Comparison of ENCODE assay signal across 25 cellular contexts in the genomic region with DNA sequence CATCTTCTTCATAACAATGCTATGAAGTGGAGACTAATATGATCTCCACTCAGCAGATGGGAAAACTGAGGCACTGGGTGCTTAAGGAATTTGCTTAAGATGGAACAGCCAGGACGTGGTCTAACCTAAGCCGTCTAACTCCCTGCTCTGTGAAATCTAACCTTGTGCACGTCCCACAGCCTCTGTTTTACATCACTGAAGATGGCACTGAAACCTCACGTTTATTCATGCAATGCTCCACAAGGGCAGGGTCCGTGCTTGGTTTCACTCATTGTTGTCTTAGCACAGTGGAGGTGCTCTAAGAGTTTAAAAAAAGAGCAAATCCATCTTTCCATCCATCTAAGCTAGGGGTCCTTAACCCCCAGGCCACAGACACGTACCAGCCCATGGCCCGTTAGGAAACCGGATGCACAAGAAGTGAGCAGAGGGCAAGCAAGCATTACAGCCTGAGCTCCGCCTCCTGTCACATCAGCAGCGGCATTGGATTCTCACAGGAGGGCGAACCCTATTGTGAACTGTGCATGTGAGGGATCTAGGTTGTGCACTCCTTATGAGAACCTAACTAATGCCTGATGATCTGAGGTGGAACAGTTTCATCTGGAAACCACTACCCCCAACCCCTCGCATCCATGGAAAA.
A peak's percentile ranks its signal among the peaks of the same experiment; 100 is the strongest.
DNase-seq lines count a peak whose midpoint lies in the region; ATAC-seq and TF ChIP-seq lines count a peak whose summit lies in the region.
"Had no signal": no experiment of that assay in that cellular context is flagged by ENCODE, and none has a peak within 500 bp of the region (broad histone marks: within the 10 kb centered on the region; RNA-seq: fewer than 3 reads in every experiment).

No MANE protein-coding gene starts in this region.

- POLR2A ChIA-PET in activated CD4-positive, alpha-beta T cell treated with anti-CD3 and anti-CD28 coated beads for 36 hours (lab: Charles Lee) = no interaction called here
- POLR2A ChIA-PET in CD4-positive, alpha-beta memory T cell (lab: Charles Lee; ENCODE audit: partially characterized antibody) = interaction anchor here (1.2 to 1.9 kb wide), 2 partner anchors 11 to 335 kb away, joined by 3 to 7 read pairs; no protein-coding TSS in a partner anchor
- POLR2A ChIA-PET in activated B cell treated with CpG ODN at 0.5 μM for 24 hours (lab: Charles Lee) = interaction anchor here (0.6 to 1.5 kb wide), 4 partner anchors 9 to 33 kb away, joined by 3 to 4 read pairs (median 4); no protein-coding TSS in a partner anchor
- POLR2A ChIA-PET in naive thymus-derived CD4-positive, alpha-beta T cell (lab: Charles Lee) = interaction anchor here (1.0 to 1.8 kb wide), 8 partner anchors 10 to 42 kb away, joined by 3 to 9 read pairs (median 4); no protein-coding TSS in a partner anchor

- intact Hi-C loops in activated CD4-positive, alpha-beta T cell treated with anti-CD3 and anti-CD28 coated beads for 36 hours (cut with DNase I, micrococcal nuclease) = no loop called here
- intact Hi-C loops in CD4-positive, alpha-beta memory T cell (cut with micrococcal nuclease) = no loop called here
- intact Hi-C loops in activated B cell treated with CpG ODN at 0.5 μM for 24 hours (cut with micrococcal nuclease) = no loop called here
- intact Hi-C loops in naive thymus-derived CD4-positive, alpha-beta T cell (cut with micrococcal nuclease) = loop anchor here in 1 of 2 donors (1.0 kb wide), 1 partner anchor 7 kb away; no protein-coding TSS in a partner anchor

- no peaks in the 10 kb centered on the region for H3K27me3 Mint-ChIP-seq in activated CD4-positive, alpha-beta T cell treated with anti-CD3 and anti-CD28 coated beads for 36 hours
- no peaks in the 10 kb centered on the region for H3K27me3 Mint-ChIP-seq in CD4-positive, alpha-beta memory T cell
- no peaks in the 10 kb centered on the region for H3K27me3 Mint-ChIP-seq in activated B cell treated with CpG ODN at 0.5 μM for 24 hours
- H3K27me3 Mint-ChIP-seq in naive thymus-derived CD4-positive, alpha-beta T cell = no peaks in the 10 kb centered on the region
- H3K27me3 Mint-ChIP-seq: activated CD4-positive, alpha-beta T cell treated with anti-CD3 and anti-CD28 coated beads, Interleukin-2, amount 10 ng/mL, durations not matched to agents 7 days and 5 days; activated CD8-positive, alpha-beta memory T cell treated with anti-CD3 and anti-CD28 coated beads, Interleukin-2, amount 10 ng/mL, durations not matched to agents 7 days and 5 days; central memory CD8-positive, alpha-beta T cell had no signal

- H3K27ac Mint-ChIP-seq in activated CD4-positive, alpha-beta T cell treated with anti-CD3 and anti-CD28 coated beads for 36 hours = peak overlapping the region; percentile 28
- peak overlapping the region in 5 of 7 donors; percentile 23 to 83 (median 49) for H3K27ac Mint-ChIP-seq in CD4-positive, alpha-beta memory T cell
- H3K27ac Mint-ChIP-seq in activated B cell treated with CpG ODN at 0.5 μM for 24 hours = peak overlapping the region; percentile 76
- peak overlapping the region in 8 of 9 donors; percentile 84 to 99 (median 92) for H3K27ac Mint-ChIP-seq in naive thymus-derived CD4-positive, alpha-beta T cell
- H3K27ac Mint-ChIP-seq: activated CD8-positive, alpha-beta memory T cell treated with anti-CD3 and anti-CD28 coated beads, Interleukin-2, amount 10 ng/mL, durations not matched to agents 7 days and 5 days; T-helper 1 cell treated with Interleukin-12 subunit alpha and Interleukin-12 subunit beta and Interleukin-4 antibody, amounts not matched to agents 30 μg/mL and 1 μg/mL, for 36 hours had no signal

- H3K9me3 ChIP-seq in CD4-positive, alpha-beta memory T cell (ENCODE audit: control insufficient read depth in 1 of 2, low read length in 2 of 2) = no peaks in the 10 kb centered on the region
- no peaks in the 10 kb centered on the region for H3K9me3 ChIP-seq in naive thymus-derived CD4-positive, alpha-beta T cell (ENCODE audit: control insufficient read depth in 2 of 3, low read length in 3 of 3)
- H3K9me3 ChIP-seq: psoas muscle, sigmoid colon, thyroid gland had no signal

- H3K4me1 ChIP-seq in CD4-positive, alpha-beta memory T cell (ENCODE audit: insufficient read depth, low read length) = peaks cover 39% of the 10 kb centered on the region
- H3K4me1 ChIP-seq in naive thymus-derived CD4-positive, alpha-beta T cell (ENCODE audit: control insufficient read depth in 2 of 2, insufficient read depth in 2 of 2, low read length in 2 of 2) = peaks cover 5 to 44% of the 10 kb centered on the region in 2 donors

- H3K27ac ChIP-seq in CD4-positive, alpha-beta memory T cell (ENCODE audit: low read depth, low read length) = no peak overlapping the region
- H3K27ac ChIP-seq in naive thymus-derived CD4-positive, alpha-beta T cell (ENCODE audit: low read depth, low read length) = peak overlapping the region; percentile 9
- H3K27ac ChIP-seq: hepatocyte, psoas muscle, sigmoid colon, thyroid gland had no signal

- no peak for DNase-seq in activated CD4-positive, alpha-beta T cell treated with anti-CD3 and anti-CD28 coated beads for 36 hours
- no peak for DNase-seq in activated CD4-positive, alpha-beta T cell treated with anti-CD3 and anti-CD28 coated beads for 4 hours
- no peak for DNase-seq in CD4-positive, alpha-beta memory T cell
- DNase-seq in activated B cell treated with CpG ODN at 0.5 μM for 24 hours (no peak), COLO829 (ENCODE audit: low spot score) (no peak)
- DNase-seq in naive thymus-derived CD4-positive, alpha-beta T cell = no peak
- no peak for DNase-seq in stimulated activated CD4-positive, alpha-beta T cell treated with anti-CD3 and anti-CD28 coated beads, Interleukin-2, amount 100 ng/mL, for 24 hours
- DNase-seq: activated CD4-positive, alpha-beta T cell treated with anti-CD3 and anti-CD28 coated beads, Interleukin-2, amount 10 ng/mL, durations not matched to agents 7 days and 5 days; activated CD8-positive, alpha-beta memory T cell treated with anti-CD3 and anti-CD28 coated beads, Interleukin-2, amount 10 ng/mL, durations not matched to agents 7 days and 5 days; DND-41; HCEC 1CT; mesenchymal stem cell; NCI-H1105; NCI-H1930; NCI-H226; NCI-H748 treated with DMSO at 0.1 percent for 48 hours; psoas muscle; sigmoid colon; stimulated activated CD4-positive, alpha-beta T cell treated with anti-CD3 and anti-CD28 coated beads, Interleukin-4, amount 100 ng/mL, for 4 hours; stimulated activated naive CD4-positive, alpha-beta T cell treated with Interleukin-2 at 50 U/mL for 16 hours had no signal

- ATAC-seq in activated CD4-positive, alpha-beta T cell treated with anti-CD3 and anti-CD28 coated beads for 36 hours = no peak
- ATAC-seq in activated B cell treated with CpG ODN at 0.5 μM for 24 hours (ENCODE audit: low read depth) = peak; percentile 62
- ATAC-seq in naive thymus-derived CD4-positive, alpha-beta T cell = peak; percentile 10
- no peak for ATAC-seq in GM19397 (IDR thresholded peaks at IDR 0.05; ENCODE audit: unreplicated experiment)
- ATAC-seq: activated CD8-positive, alpha-beta memory T cell treated with anti-CD3 and anti-CD28 coated beads, Interleukin-2, amount 10 ng/mL, durations not matched to agents 7 days and 5 days; psoas muscle had no signal

- TF ChIP-seq CTCF in activated B cell treated with CpG ODN at 0.5 μM for 24 hours (IDR thresholded peaks at IDR 0.05) = no peak

- H3K27me3 ChIP-seq in CD4-positive, alpha-beta memory T cell (ENCODE audit: insufficient read depth, low read length) = no peaks in the 10 kb centered on the region
- no peaks in the 10 kb centered on the region for H3K27me3 ChIP-seq in naive thymus-derived CD4-positive, alpha-beta T cell (ENCODE audit: control insufficient read depth in 2 of 2, insufficient read depth in 2 of 2, low read length in 2 of 2)
- H3K27me3 ChIP-seq: hepatocyte, sigmoid colon, thyroid gland had no signal

- peaks cover 75% of the 10 kb centered on the region for H3K4me1 Mint-ChIP-seq in activated CD4-positive, alpha-beta T cell treated with anti-CD3 and anti-CD28 coated beads for 36 hours
- H3K4me1 Mint-ChIP-seq in CD4-positive, alpha-beta memory T cell = peaks cover 49 to 86% (median 67%) of the 10 kb centered on the region in 4 donors
- H3K4me1 Mint-ChIP-seq in activated B cell treated with CpG ODN at 0.5 μM for 24 hours = peaks cover 35% of the 10 kb centered on the region
- peaks cover 18 to 98% (median 87%) of the 10 kb centered on the region in 7 donors for H3K4me1 Mint-ChIP-seq in naive thymus-derived CD4-positive, alpha-beta T cell

- H3K4me3 Mint-ChIP-seq in activated CD4-positive, alpha-beta T cell treated with anti-CD3 and anti-CD28 coated beads for 36 hours = no peak overlapping the region
- H3K4me3 Mint-ChIP-seq in CD4-positive, alpha-beta memory T cell = peak overlapping the region in 1 of 8 donors; percentile 5
- no peak overlapping the region for H3K4me3 Mint-ChIP-seq in activated B cell treated with CpG ODN at 0.5 μM for 24 hours
- H3K4me3 Mint-ChIP-seq in naive thymus-derived CD4-positive, alpha-beta T cell = peak overlapping the region in 4 of 10 donors; percentile 14 to 73 (median 54)
- H3K4me3 Mint-ChIP-seq: activated CD4-positive, alpha-beta T cell treated with anti-CD3 and anti-CD28 coated beads, Interleukin-2, amount 10 ng/mL, durations not matched to agents 7 days and 5 days; activated CD8-positive, alpha-beta memory T cell treated with anti-CD3 and anti-CD28 coated beads, Interleukin-2, amount 10 ng/mL, durations not matched to agents 7 days and 5 days; central memory CD8-positive, alpha-beta T cell; T-helper 1 cell treated with Interleukin-12 subunit alpha and Interleukin-12 subunit beta and Interleukin-4 antibody, amounts not matched to agents 30 μg/mL and 1 μg/mL, for 36 hours had no signal

- CTCF ChIA-PET in activated CD4-positive, alpha-beta T cell treated with anti-CD3 and anti-CD28 coated beads for 36 hours (lab: Charles Lee) = no interaction called here
- CTCF ChIA-PET in CD4-positive, alpha-beta memory T cell (lab: Charles Lee; ENCODE audit: partially characterized antibody) = no interaction called here
- CTCF ChIA-PET in activated B cell treated with CpG ODN at 0.5 μM for 24 hours (lab: Charles Lee) = no interaction called here
- CTCF ChIA-PET in naive thymus-derived CD4-positive, alpha-beta T cell (lab: Charles Lee) = interaction anchor here (1.1 kb wide), 1 partner anchor 9 kb away, joined by 3 read pairs; no protein-coding TSS in a partner anchor

- peaks cover 3% of the 10 kb centered on the region for H3K9me3 Mint-ChIP-seq in activated CD4-positive, alpha-beta T cell treated with anti-CD3 and anti-CD28 coated beads for 36 hours (ENCODE audit: low read depth)
- H3K9me3 Mint-ChIP-seq in CD4-positive, alpha-beta memory T cell = peaks cover 0 to 3% (median 0%) of the 10 kb centered on the region in 8 donors
- no peaks in the 10 kb centered on the region for H3K9me3 Mint-ChIP-seq in activated B cell treated with CpG ODN at 0.5 μM for 24 hours
- peaks cover 0 to 6% (median 0%) of the 10 kb centered on the region in 11 donors for H3K9me3 Mint-ChIP-seq in naive thymus-derived CD4-positive, alpha-beta T cell
- H3K9me3 Mint-ChIP-seq: central memory CD8-positive, alpha-beta T cell; T-helper 1 cell treated with Interleukin-12 subunit alpha and Interleukin-12 subunit beta and Interleukin-4 antibody, amounts not matched to agents 30 μg/mL and 1 μg/mL, for 36 hours had no signal

- H3K36me3 ChIP-seq in CD4-positive, alpha-beta memory T cell (ENCODE audit: insufficient read depth, low read length) = no peaks in the 10 kb centered on the region
- peaks cover 0 to 32% (median 0%) of the 10 kb centered on the region in 3 experiments for H3K36me3 ChIP-seq in naive thymus-derived CD4-positive, alpha-beta T cell (ENCODE audit: control insufficient read depth in 2 of 3, insufficient read depth in 3 of 3, low read length in 3 of 3)
- H3K36me3 ChIP-seq: sigmoid colon, thyroid gland had no signal

- H3K4me3 ChIP-seq in CD4-positive, alpha-beta memory T cell (ENCODE audit: low read length in 2 of 2) = no peak overlapping the region
- no peak overlapping the region for H3K4me3 ChIP-seq in naive thymus-derived CD4-positive, alpha-beta T cell (ENCODE audit: low read length)
- H3K4me3 ChIP-seq: hepatocyte, psoas muscle, sigmoid colon, thyroid gland had no signal

- peaks cover 36% of the 10 kb centered on the region for H3K36me3 Mint-ChIP-seq in activated CD4-positive, alpha-beta T cell treated with anti-CD3 and anti-CD28 coated beads for 36 hours (ENCODE audit: low read depth)
- peaks cover 68% of the 10 kb centered on the region in 2 donors for H3K36me3 Mint-ChIP-seq in CD4-positive, alpha-beta memory T cell
- H3K36me3 Mint-ChIP-seq in activated B cell treated with CpG ODN at 0.5 μM for 24 hours (ENCODE audit: low read depth) = peaks cover 4% of the 10 kb centered on the region
- H3K36me3 Mint-ChIP-seq in naive thymus-derived CD4-positive, alpha-beta T cell = peaks cover 25 to 83% (median 61%) of the 10 kb centered on the region in 5 donors

Comparison
In these comparisons a context has a peak if more than half of its experiments do, and no peak if none do; other contexts are left out.
1. ATAC-seq: peak in activated B cell treated with CpG ODN at 0.5 μM for 24 hours (single experiment) and naive thymus-derived CD4-positive, alpha-beta T cell (single experiment); none in activated CD4-positive, alpha-beta T cell treated with anti-CD3 and anti-CD28 coated beads for 36 hours (single experiment) and GM19397 (single experiment).
2. H3K27ac Mint-ChIP-seq: peak in every context shown above with its lines; median percentile 92 in naive thymus-derived CD4-positive, alpha-beta T cell; 76 in activated B cell treated with CpG ODN at 0.5 μM for 24 hours; 49 in CD4-positive, alpha-beta memory T cell; 28 in activated CD4-positive, alpha-beta T cell treated with anti-CD3 and anti-CD28 coated beads for 36 hours.